In genomic region chr1:15062479-15063099, GRCh38 we compare ENCODE assay signal across 9 cellular contexts.
DNase-seq lines count a peak whose midpoint lies in the region; ATAC-seq and TF ChIP-seq lines count a peak whose summit lies in the region.
"Had no signal": no experiment of that assay in that cellular context is flagged by ENCODE, and none has a peak within 500 bp of the region (broad histone marks: within the 10 kb centered on the region; RNA-seq: fewer than 3 reads in every experiment).

No MANE protein-coding gene starts in this region.

- intact Hi-C loops in left ventricle myocardium inferior (cut with micrococcal nuclease) (no loop called here), upper lobe of right lung (cut with DNase I) (no loop called here)
- intact Hi-C loops in CD4-positive, alpha-beta T cell (cut with DNase I, micrococcal nuclease) = no loop called here

- H3K4me1 ChIP-seq in left ventricle myocardium inferior (no peaks in the 10 kb centered on the region), right atrium auricular region (no peaks in the 10 kb centered on the region), hepatocyte (ENCODE audit: insufficient read depth) (peaks cover 6% of the 10 kb centered on the region), upper lobe of right lung (no peaks in the 10 kb centered on the region)

- TF ChIP-seq CTCF in left ventricle myocardium inferior (IDR thresholded peaks at IDR 0.05; ENCODE audit: borderline replicate concordance) (peak; percentile 30), right atrium auricular region (IDR thresholded peaks at IDR 0.05) (peak in 1 of 2 donors; percentile 49), hepatocyte (IDR thresholded peaks at IDR 0.05; ENCODE audit: poor library complexity) (peak; percentile 43), upper lobe of right lung (IDR thresholded peaks at IDR 0.05) (peak; percentile 50)
- no peak for TF ChIP-seq CTCF in CD4-positive, alpha-beta T cell (IDR thresholded peaks at IDR 0.05)

- POLR2A ChIA-PET in CD4-positive, alpha-beta T cell (lab: Charles Lee) = no interaction called here

- no peaks in the 10 kb centered on the region for H4K20me1 ChIP-seq in hepatocyte (ENCODE audit: insufficient read depth, poor library complexity, severe bottlenecking)

- H3K27ac ChIP-seq in left ventricle myocardium inferior (replicated peaks) (no peak overlapping the region), right atrium auricular region (no peak overlapping the region), hepatocyte (no peak overlapping the region), upper lobe of right lung (no peak overlapping the region)
- H3K27ac ChIP-seq in CD4-positive, alpha-beta T cell (ENCODE audit: low read depth, low read length) = no peak overlapping the region

- H3K79me2 ChIP-seq in hepatocyte = no peaks in the 10 kb centered on the region

- no peaks in the 10 kb centered on the region for H3K27me3 Mint-ChIP-seq in CD4-positive, alpha-beta T cell

- H3K4me2 ChIP-seq in hepatocyte = no peak overlapping the region

- H3K9me3 ChIP-seq in left ventricle myocardium inferior (replicated peaks) = peaks cover 12% of the 10 kb centered on the region
- peaks cover 0 to 5% of the 10 kb centered on the region in 2 donors for H3K9me3 ChIP-seq in right atrium auricular region
- no peaks in the 10 kb centered on the region for H3K9me3 ChIP-seq in hepatocyte (ENCODE audit: low read depth)
- no peaks in the 10 kb centered on the region for H3K9me3 ChIP-seq in upper lobe of right lung
- no peaks in the 10 kb centered on the region for H3K9me3 ChIP-seq in CD4-positive, alpha-beta T cell (ENCODE audit: control insufficient read depth, low read length)

- H3K4me1 Mint-ChIP-seq in CD4-positive, alpha-beta T cell (ENCODE audit: low read depth) = no peaks in the 10 kb centered on the region

- H3K4me3 ChIP-seq in left ventricle myocardium inferior (no peak overlapping the region), right atrium auricular region (no peak overlapping the region), hepatocyte (no peak overlapping the region), upper lobe of right lung (no peak overlapping the region)

- in situ Hi-C loops in SK-MEL-5 (cut with HindIII; ENCODE audit: low pct_unique_long_range_greater_than_20kb, low sequenced_read_pairs) = no loop called here

- no peak overlapping the region for H2AFZ ChIP-seq in hepatocyte

- ATAC-seq in upper lobe of right lung (no peak), GM18870 (IDR thresholded peaks at IDR 0.05; ENCODE audit: unreplicated experiment) (no peak), HG03097 (IDR thresholded peaks at IDR 0.05; ENCODE audit: low FRiP score, unreplicated experiment) (no peak)
- no peak for ATAC-seq in CD4-positive, alpha-beta T cell (ENCODE audit: poor library complexity)

- H3K9me2 ChIP-seq in hepatocyte (replicated peaks; ENCODE audit: insufficient read depth) = no peaks in the 10 kb centered on the region

- DNase-seq in left ventricle myocardium inferior (no peak), right atrium auricular region (ENCODE audit: low spot score) (no peak), SK-MEL-5 (ENCODE audit: low read depth, low spot score) (peak; percentile 35), hepatocyte (ENCODE audit: low spot score) (peak; percentile 27), upper lobe of right lung (no peak)
- DNase-seq in CD4-positive, alpha-beta T cell = no peak
- DNase-seq: activated CD8-positive, alpha-beta memory T cell treated with anti-CD3 and anti-CD28 coated beads, Interleukin-2, amount 50 U/mL, for 48 hours had no signal

- H3K27me3 ChIP-seq in left ventricle myocardium inferior (ENCODE audit: low read depth) (no peaks in the 10 kb centered on the region), right atrium auricular region (no peaks in the 10 kb centered on the region), hepatocyte (no peaks in the 10 kb centered on the region), upper lobe of right lung (no peaks in the 10 kb centered on the region)
- H3K27me3 ChIP-seq in CD4-positive, alpha-beta T cell (ENCODE audit: control insufficient read depth, insufficient read depth, low read length) = no peaks in the 10 kb centered on the region

- H3K9me3 Mint-ChIP-seq in CD4-positive, alpha-beta T cell = no peaks in the 10 kb centered on the region

- H3K36me3 ChIP-seq in left ventricle myocardium inferior (peaks cover 31% of the 10 kb centered on the region), right atrium auricular region (no peaks in the 10 kb centered on the region), hepatocyte (replicated peaks; ENCODE audit: insufficient read depth, low read depth) (no peaks in the 10 kb centered on the region), upper lobe of right lung (peaks cover 47% of the 10 kb centered on the region)

- 94% methylated on average over 6 of the region's 6 CpGs for WGBS in hepatocyte (ENCODE audit: low lambda C conversion rate, missing lambda C conversion rate)

- H3K36me3 Mint-ChIP-seq in CD4-positive, alpha-beta T cell (ENCODE audit: low read depth) = no peaks in the 10 kb centered on the region

- H3K27ac Mint-ChIP-seq in CD4-positive, alpha-beta T cell = no peak overlapping the region

- CTCF ChIA-PET in CD4-positive, alpha-beta T cell (lab: Charles Lee) = no interaction called here

- no peak overlapping the region for H3K4me3 Mint-ChIP-seq in CD4-positive, alpha-beta T cell

Comparison
In these comparisons a context has a peak if more than half of its experiments do, and no peak if none do; other contexts are left out.
1. DNase-seq: peak in SK-MEL-5 (single experiment) and hepatocyte (single experiment); none in left ventricle myocardium inferior (single experiment), right atrium auricular region (single experiment), upper lobe of right lung (single experiment) and CD4-positive, alpha-beta T cell (0 of 10).